In genomic region chr1:13820456-13820855, GRCh38 we compare ENCODE assay signal across 19 cellular contexts.
DNase-seq lines count a peak whose midpoint lies in the region; ATAC-seq and TF ChIP-seq lines count a peak whose summit lies in the region.
"Had no signal": no experiment of that assay in that cellular context is flagged by ENCODE, and none has a peak within 500 bp of the region (broad histone marks: within the 10 kb centered on the region; RNA-seq: fewer than 3 reads in every experiment).

No MANE protein-coding gene starts in this region.

- no peak overlapping the region for H3K4me3 ChIP-seq in right atrium auricular region
- no peak overlapping the region for H3K4me3 ChIP-seq in vagina
- H3K4me3 ChIP-seq: BLaER1, GM23338 had no signal

- no peak overlapping the region for H3K27ac Mint-ChIP-seq in WTC11
- H3K27ac Mint-ChIP-seq: GM23338, HFFc6 had no signal

- H3K36me3 ChIP-seq in right atrium auricular region (peaks cover 5% of the 10 kb centered on the region), vagina (peaks cover 0 to 16% of the 10 kb centered on the region in 2 donors)

- H3K9me3 ChIP-seq in right atrium auricular region (no peaks in the 10 kb centered on the region), vagina (no peaks in the 10 kb centered on the region)
- H3K9me3 ChIP-seq: BLaER1 had no signal

- TF ChIP-seq POLR2A in vagina (IDR thresholded peaks at IDR 0.05) = no peak

- H3K27me3 ChIP-seq in right atrium auricular region (no peaks in the 10 kb centered on the region), foreskin keratinocyte (no peaks in the 10 kb centered on the region), vagina (no peaks in the 10 kb centered on the region)
- H3K27me3 ChIP-seq: BLaER1 had no signal

- ATAC-seq in left cardiac atrium = no peak
- ATAC-seq in foreskin keratinocyte = no peak
- peak; percentile 18 for ATAC-seq in sciatic nerve
- no peak for ATAC-seq in WTC11
- no peak for ATAC-seq in HG02588 (IDR thresholded peaks at IDR 0.05; ENCODE audit: unreplicated experiment)
- ATAC-seq in HG02840 (IDR thresholded peaks at IDR 0.05; ENCODE audit: low FRiP score, unreplicated experiment) = no peak
- ATAC-seq: GM23338, HCT116, HepG2 had no signal

- no peak for TF ChIP-seq CTCF in right atrium auricular region (IDR thresholded peaks at IDR 0.05)
- TF ChIP-seq CTCF in foreskin keratinocyte (conservative IDR thresholded peaks at IDR 0.05) = no peak
- TF ChIP-seq CTCF in vagina (IDR thresholded peaks at IDR 0.05) = no peak
- TF ChIP-seq CTCF in WTC11 (IDR thresholded peaks at IDR 0.05) = no peak

- no peaks in the 10 kb centered on the region; the same call in 1 of the 2 replicates for H3K36me3 Mint-ChIP-seq in WTC11

- 0 out of 2 replicates have a peak, but pooled peaks cover 4% of the 10 kb centered on the region for H3K27me3 Mint-ChIP-seq in WTC11 (ENCODE audit: low read depth)
- H3K27me3 Mint-ChIP-seq: CD4-positive, alpha-beta memory T cell had no signal

- no peak overlapping the region for H3K4me3 Mint-ChIP-seq in WTC11
- H3K4me3 Mint-ChIP-seq: CD14-positive monocyte; CD4-positive, alpha-beta memory T cell; GM23338; HFFc6 had no signal

- no peaks in the 10 kb centered on the region for H3K4me1 Mint-ChIP-seq in WTC11
- H3K4me1 Mint-ChIP-seq: CD14-positive monocyte; CD4-positive, alpha-beta memory T cell; GM23338 had no signal

- DNase-seq in right atrium auricular region (ENCODE audit: low spot score) (peak; percentile 43), left cardiac atrium (no peak), foreskin keratinocyte (no peak), sciatic nerve (ENCODE audit: low spot score) (no peak), vagina (ENCODE audit: extremely low spot score in 2 of 2) (peak; percentile 77 to 82), WTC11 (ENCODE audit: low spot score) (no peak)
- DNase-seq: 8988T; CD4-positive, alpha-beta memory T cell; DMS153; DMS79; GDM1; HFFc6 had no signal

- H3K4me1 ChIP-seq in right atrium auricular region (no peaks in the 10 kb centered on the region), foreskin keratinocyte (peaks cover 7% of the 10 kb centered on the region), vagina (no peaks in the 10 kb centered on the region)

- H3K27ac ChIP-seq in right atrium auricular region (no peak overlapping the region), foreskin keratinocyte (peak overlapping the region; percentile 77), vagina (no peak overlapping the region)
- H3K27ac ChIP-seq: BLaER1 had no signal

- H3K9me3 Mint-ChIP-seq in WTC11 = peaks cover 5% of the 10 kb centered on the region; the same call in 1 of the 2 replicates
- H3K9me3 Mint-ChIP-seq: CD4-positive, alpha-beta memory T cell; GM23338; HFFc6 had no signal

- CTCF ChIA-PET in WTC11 (lab: Charles Lee) = no interaction called here

- POLR2A ChIA-PET in WTC11 (lab: Charles Lee) = no interaction called here

- intact Hi-C loops in left cardiac atrium (cut with DNase I) = no loop called here
- intact Hi-C loops in sciatic nerve (cut with DNase I) = no loop called here
- intact Hi-C loops in vagina (cut with DNase I) = no loop called here

TF ChIP-seq in WTC11, 78 proteins besides CTCF, POLR2A, EP300 and RAD21:
- TF ChIP-seq CREB1 (CRISPR knock-in tag; IDR thresholded peaks at IDR 0.05) (no peak), CREM (CRISPR knock-in tag; IDR thresholded peaks at IDR 0.05) (no peak), NR3C1 (CRISPR knock-in tag; conservative IDR thresholded peaks at IDR 0.05; ENCODE audit: low read depth) (no peak), TEAD4 (CRISPR knock-in tag; IDR thresholded peaks at IDR 0.05) (no peak), ZNF138 (CRISPR knock-in tag; conservative IDR thresholded peaks at IDR 0.05) (no peak)
- TF ChIP-seq, protein P1, sequence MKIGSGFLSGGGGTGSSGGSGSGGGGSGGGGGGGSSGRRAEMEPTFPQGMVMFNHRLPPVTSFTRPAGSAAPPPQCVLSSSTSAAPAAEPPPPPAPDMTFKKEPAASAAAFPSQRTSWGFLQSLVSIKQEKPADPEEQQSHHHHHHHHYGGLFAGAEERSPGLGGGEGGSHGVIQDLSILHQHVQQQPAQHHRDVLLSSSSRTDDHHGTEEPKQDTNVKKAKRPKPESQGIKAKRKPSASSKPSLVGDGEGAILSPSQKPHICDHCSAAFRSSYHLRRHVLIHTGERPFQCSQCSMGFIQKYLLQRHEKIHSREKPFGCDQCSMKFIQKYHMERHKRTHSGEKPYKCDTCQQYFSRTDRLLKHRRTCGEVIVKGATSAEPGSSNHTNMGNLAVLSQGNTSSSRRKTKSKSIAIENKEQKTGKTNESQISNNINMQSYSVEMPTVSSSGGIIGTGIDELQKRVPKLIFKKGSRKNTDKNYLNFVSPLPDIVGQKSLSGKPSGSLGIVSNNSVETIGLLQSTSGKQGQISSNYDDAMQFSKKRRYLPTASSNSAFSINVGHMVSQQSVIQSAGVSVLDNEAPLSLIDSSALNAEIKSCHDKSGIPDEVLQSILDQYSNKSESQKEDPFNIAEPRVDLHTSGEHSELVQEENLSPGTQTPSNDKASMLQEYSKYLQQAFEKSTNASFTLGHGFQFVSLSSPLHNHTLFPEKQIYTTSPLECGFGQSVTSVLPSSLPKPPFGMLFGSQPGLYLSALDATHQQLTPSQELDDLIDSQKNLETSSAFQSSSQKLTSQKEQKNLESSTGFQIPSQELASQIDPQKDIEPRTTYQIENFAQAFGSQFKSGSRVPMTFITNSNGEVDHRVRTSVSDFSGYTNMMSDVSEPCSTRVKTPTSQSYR (CRISPR knock-in tag; IDR thresholded peaks at IDR 0.05) = no peak
TF ChIP-seq in WTC11: peak in this region for 0.

Comparison
In these comparisons a context has a peak if more than half of its experiments do, and no peak if none do; other contexts are left out.
1. DNase-seq: peak in right atrium auricular region (single experiment) and vagina (2 of 2); none in left cardiac atrium (single experiment), foreskin keratinocyte (0 of 2), sciatic nerve (single experiment) and WTC11 (single experiment).